ENCODE assay signal across 20 cellular contexts in the genomic region with DNA sequence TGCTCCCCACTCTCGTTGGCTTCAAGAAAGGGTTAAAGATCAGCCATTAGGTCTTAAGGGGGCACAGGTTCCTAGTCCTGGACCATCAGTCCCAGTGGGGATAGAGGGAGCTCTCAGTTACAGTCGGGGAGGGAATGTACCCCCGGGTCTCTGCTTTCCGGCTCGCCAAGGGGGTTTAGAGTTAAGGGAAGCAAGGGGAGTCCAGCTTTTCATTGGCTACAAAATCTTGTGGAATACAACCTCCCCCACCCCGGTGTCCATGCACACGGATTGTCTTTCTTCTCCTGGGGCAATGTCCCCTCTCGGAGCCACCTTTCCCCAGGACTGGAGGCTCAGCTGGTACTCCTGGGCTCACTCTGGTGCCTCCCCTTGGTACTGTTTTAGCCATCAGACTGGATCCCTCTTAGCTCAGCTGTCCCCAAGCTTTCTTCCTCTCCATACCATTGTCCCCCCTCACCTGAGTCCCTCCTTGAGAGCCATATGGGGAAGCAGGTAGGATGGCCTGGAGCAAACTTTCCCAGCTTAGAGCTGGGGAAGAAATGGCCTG. TPM values are rescaled to one million over a fixed set of nuclear protein-coding genes. Genes with fewer than 3 reads are reported as not detected.
"Had no signal": no experiment of that assay in that cellular context is flagged by ENCODE, and none has a peak within 500 bp of the region (broad histone marks: within the 10 kb centered on the region; RNA-seq: fewer than 3 reads in every experiment).

A gene (minus strand): TSS at position 480 of the 547 bp plus-strand sequence. CDS start 0 bp downstream, at position 480.

- H3K4me3 ChIP-seq: pancreas, testis had no signal

- H3K4me1 Mint-ChIP-seq: activated naive CD4-positive, alpha-beta T cell treated with anti-CD3 and anti-CD28 coated beads, Interleukin-2, amount 10 ng/mL, durations not matched to agents 7 days and 5 days; central memory CD8-positive, alpha-beta T cell; stimulated activated naive CD8-positive, alpha-beta T cell treated with anti-CD3 and anti-CD28 coated beads, Interleukin-15, amount 100 ng/mL, for 72 hours; WTC11 had no signal

- DNase-seq: activated CD4-positive, alpha-beta T cell treated with anti-CD3 and anti-CD28 coated beads, Interleukin-2, amount 10 ng/mL, durations not matched to agents 24 days and 14 days; activated naive CD4-positive, alpha-beta T cell treated with anti-CD3 and anti-CD28 coated beads, Interleukin-2, amount 10 ng/mL, durations not matched to agents 7 days and 5 days; effector memory CD8-positive, alpha-beta T cell; erythroblast; hippocampal formation; retina; stimulated activated CD4-positive, alpha-beta T cell treated with anti-CD3 and anti-CD28 coated beads, Interleukin-15, amount 100 ng/mL, for 24 hours; stimulated activated CD4-positive, alpha-beta T cell treated with anti-CD3 and anti-CD28 coated beads, Interleukin-4, amount 100 ng/mL, for 24 hours; stimulated activated naive CD8-positive, alpha-beta T cell treated with anti-CD3 and anti-CD28 coated beads, Interleukin-15, amount 100 ng/mL, for 72 hours; testis had no signal

- H3K9me3 ChIP-seq: pancreas, testis had no signal

- H3K27ac Mint-ChIP-seq: activated CD4-positive, alpha-beta T cell treated with anti-CD3 and anti-CD28 coated beads, Interleukin-2, amount 10 ng/mL, durations not matched to agents 24 days and 14 days; activated naive CD4-positive, alpha-beta T cell treated with anti-CD3 and anti-CD28 coated beads, Interleukin-2, amount 10 ng/mL, durations not matched to agents 7 days and 5 days; activated T-helper 1 cell treated with anti-CD3 and anti-CD28 coated beads, Interleukin-12 subunit alpha, Interleukin-12 subunit beta, Interleukin-2, Interleukin-4 antibody, amounts not matched to agents 30 ng/mL and 10 ng/mL and 1 ng/mL, durations not matched to agents 14 hours and 24 hours and 36 hours; dendritic cell treated with granulocyte-macrophage colony-stimulating factor and Interleukin-4, amounts not matched to agents 40 ng/mL and 50 ng/mL, for 4 days; effector memory CD8-positive, alpha-beta T cell; natural killer cell treated with Interleukin-12 subunit alpha and Interleukin-12 subunit beta and Interleukin-15 and Interleukin-18, amount 100 ng/mL, for 72 hours; stimulated activated naive CD8-positive, alpha-beta T cell treated with anti-CD3 and anti-CD28 coated beads, Interleukin-15, amount 100 ng/mL, for 72 hours; T-helper 1 cell treated with Interleukin-12 subunit alpha and Interleukin-12 subunit beta and Interleukin-4 antibody, amounts not matched to agents 30 μg/mL and 1 μg/mL, for 36 hours; WTC11 had no signal

- H3K4me1 ChIP-seq: pancreas had no signal

- H3K36me3 Mint-ChIP-seq: WTC11 had no signal

- H3K4me3 Mint-ChIP-seq: activated CD4-positive, alpha-beta T cell treated with anti-CD3 and anti-CD28 coated beads, Interleukin-2, amount 10 ng/mL, durations not matched to agents 24 days and 14 days; activated naive CD4-positive, alpha-beta T cell treated with anti-CD3 and anti-CD28 coated beads, Interleukin-2, amount 10 ng/mL, durations not matched to agents 7 days and 5 days; activated T-helper 1 cell treated with anti-CD3 and anti-CD28 coated beads, Interleukin-12 subunit alpha, Interleukin-12 subunit beta, Interleukin-2, Interleukin-4 antibody, amounts not matched to agents 30 ng/mL and 10 ng/mL and 1 ng/mL, durations not matched to agents 14 hours and 24 hours and 36 hours; central memory CD8-positive, alpha-beta T cell; dendritic cell treated with granulocyte-macrophage colony-stimulating factor and Interleukin-4, amounts not matched to agents 40 ng/mL and 50 ng/mL, for 4 days; effector memory CD8-positive, alpha-beta T cell; natural killer cell treated with Interleukin-12 subunit alpha and Interleukin-12 subunit beta and Interleukin-15 and Interleukin-18, amount 100 ng/mL, for 72 hours; stimulated activated naive CD8-positive, alpha-beta T cell treated with anti-CD3 and anti-CD28 coated beads, Interleukin-15, amount 100 ng/mL, for 72 hours; T-helper 1 cell treated with Interleukin-12 subunit alpha and Interleukin-12 subunit beta and Interleukin-4 antibody, amounts not matched to agents 30 μg/mL and 1 μg/mL, for 36 hours; WTC11 had no signal

- H3K9me3 Mint-ChIP-seq: activated CD4-positive, alpha-beta T cell treated with anti-CD3 and anti-CD28 coated beads, Interleukin-2, amount 10 ng/mL, durations not matched to agents 24 days and 14 days; activated naive CD4-positive, alpha-beta T cell treated with anti-CD3 and anti-CD28 coated beads, Interleukin-2, amount 10 ng/mL, durations not matched to agents 7 days and 5 days; activated T-helper 1 cell treated with anti-CD3 and anti-CD28 coated beads, Interleukin-12 subunit alpha, Interleukin-12 subunit beta, Interleukin-2, Interleukin-4 antibody, amounts not matched to agents 30 ng/mL and 10 ng/mL and 1 ng/mL, durations not matched to agents 14 hours and 24 hours and 36 hours; central memory CD8-positive, alpha-beta T cell; dendritic cell treated with granulocyte-macrophage colony-stimulating factor and Interleukin-4, amounts not matched to agents 40 ng/mL and 50 ng/mL, for 4 days; effector memory CD8-positive, alpha-beta T cell; natural killer cell treated with Interleukin-12 subunit alpha and Interleukin-12 subunit beta and Interleukin-15 and Interleukin-18, amount 100 ng/mL, for 72 hours; stimulated activated naive CD8-positive, alpha-beta T cell treated with anti-CD3 and anti-CD28 coated beads, Interleukin-15, amount 100 ng/mL, for 72 hours; T-helper 1 cell treated with Interleukin-12 subunit alpha and Interleukin-12 subunit beta and Interleukin-4 antibody, amounts not matched to agents 30 μg/mL and 1 μg/mL, for 36 hours; WTC11 had no signal

- H3K27me3 ChIP-seq: pancreas, testis had no signal

- H3K27me3 Mint-ChIP-seq: central memory CD8-positive, alpha-beta T cell; natural killer cell treated with Interleukin-12 subunit alpha and Interleukin-12 subunit beta and Interleukin-15 and Interleukin-18, amount 100 ng/mL, for 72 hours had no signal

- ATAC-seq: effector memory CD8-positive, alpha-beta T cell; WTC11 had no signal

- H3K27ac ChIP-seq: pancreas, testis had no signal

RNA-seq across cellular contexts. Expression of the gene that starts here (rescaled TPM):
- total RNA-seq: activated CD4-positive, alpha-beta T cell treated with anti-CD3 and anti-CD28 coated beads, Interleukin-2, amount 10 ng/mL, durations not matched to agents 24 days and 14 days; activated T-helper 1 cell treated with anti-CD3 and anti-CD28 coated beads, Interleukin-12 subunit alpha, Interleukin-12 subunit beta, Interleukin-2, Interleukin-4 antibody, amounts not matched to agents 30 ng/mL and 10 ng/mL and 1 ng/mL, durations not matched to agents 14 hours and 24 hours and 36 hours; lung microvascular endothelial cell; mucosa of gallbladder; natural killer cell treated with Interleukin-12 subunit alpha and Interleukin-12 subunit beta and Interleukin-15 and Interleukin-18, amount 100 ng/mL, for 72 hours; pancreas; ureter; WTC11 had no signal
